8 cellular contexts compared by ENCODE assay signal in genomic region chr10:99659031-99659867, GRCh38. TPM values are rescaled to one million over a fixed set of nuclear protein-coding genes. Genes with fewer than 3 reads are reported as not detected.
DNase-seq lines count a peak whose midpoint lies in the region; ATAC-seq and TF ChIP-seq lines count a peak whose summit lies in the region.

ENTPD7 (plus strand) TSS chr10:99659509; CDS start chr10:99659957, 448 bp downstream.

- H4K91ac ChIP-seq in trophoblast cell (ENCODE audit: low read depth, low read length): peak within 1 kb of the TSS; percentile 53

- intact Hi-C loops in cardiac septum (cut with DNase I): loop anchor here (1.0 kb wide), 1 partner anchor 38 kb away; no protein-coding TSS in a partner anchor

- H3K14ac ChIP-seq in trophoblast cell (ENCODE audit: low read length): peak within 1 kb of the TSS; percentile 82

- DNase-seq in NCI-H1417 treated with DMSO at 0.1 percent for 48 hours (lab: John Stamatoyannopoulos, UW) (peak; percentile 74), SW 1271 (lab: John Stamatoyannopoulos, UW) (peak; percentile 55 to 83), adipocyte (ENCODE audit: low read depth) (peak; percentile 99), cardiac septum (ENCODE audit: low spot score) (peak; percentile 99), trophoblast cell (peak; percentile 98 to 99), type B pancreatic cell (ENCODE audit: extremely low spot score, unreplicated experiment) (peak; percentile 94)

- H4K12ac ChIP-seq in trophoblast cell (ENCODE audit: low read depth, low read length): peak within 1 kb of the TSS; percentile 75

- H3K4me3 ChIP-seq in GM12875 (ENCODE audit: low read depth, low read length): peak within 1 kb of the TSS; percentile 85
- H3K4me3 ChIP-seq in adipocyte (ENCODE audit: low read length): peak within 1 kb of the TSS; percentile 98
- peak within 1 kb of the TSS; percentile 92 for H3K4me3 ChIP-seq in trophoblast cell (ENCODE audit: low read depth, low read length)

- H2BK12ac ChIP-seq in trophoblast cell (ENCODE audit: low read length): no peak within 1 kb of the TSS

- no peak within 1 kb of the TSS for H2AK5ac ChIP-seq in trophoblast cell (ENCODE audit: low read length)

- peaks cover 12% of the 10 kb centered on the region for H3K36me3 Mint-ChIP-seq in type B pancreatic cell

- H3K9ac ChIP-seq in adipocyte (ENCODE audit: low read length) (peak within 1 kb of the TSS; percentile 96), trophoblast cell (ENCODE audit: low read length) (peak within 1 kb of the TSS; percentile 87)

- peaks cover 5% of the 10 kb centered on the region for H3K79me1 ChIP-seq in trophoblast cell (ENCODE audit: low read length)

- peak within 1 kb of the TSS; percentile 87 for H4K8ac ChIP-seq in trophoblast cell (ENCODE audit: low read depth, low read length)

- H3K4me1 Mint-ChIP-seq in type B pancreatic cell (ENCODE audit: unreplicated experiment): peaks cover 21% of the 10 kb centered on the region

- peaks cover 31% of the 10 kb centered on the region for H3K4me1 ChIP-seq in adipocyte (ENCODE audit: control insufficient read depth, insufficient read depth, low read length)
- peaks cover 4 to 5% of the 10 kb centered on the region in 2 experiments for H3K4me1 ChIP-seq in trophoblast cell (ENCODE audit: control insufficient read depth in 1 of 2, insufficient read depth in 2 of 2, low read length in 2 of 2)

- H2BK5ac ChIP-seq in trophoblast cell (ENCODE audit: low read depth, low read length, poor library complexity): peak within 1 kb of the TSS; percentile 18

- H3K79me2 ChIP-seq in trophoblast cell (ENCODE audit: control insufficient read depth, insufficient read depth, low read length, poor library complexity): peaks cover 5% of the 10 kb centered on the region

- no peak for TF ChIP-seq CTCF in GM12875 (IDR thresholded peaks at IDR 0.05; ENCODE audit: borderline replicate concordance, insufficient read depth, low read depth, low read length)
- TF ChIP-seq CTCF in type B pancreatic cell (conservative IDR thresholded peaks at IDR 0.05): peak; percentile 63

- peaks cover 25% of the 10 kb centered on the region for H3K27me3 Mint-ChIP-seq in type B pancreatic cell

- H3K9me3 ChIP-seq in adipocyte (ENCODE audit: control insufficient read depth, low read length): no peaks in the 10 kb centered on the region
- H3K9me3 ChIP-seq in trophoblast cell (ENCODE audit: insufficient read depth, low read depth, low read length): no peaks in the 10 kb centered on the region

- no peaks in the 10 kb centered on the region for H3K27me3 ChIP-seq in adipocyte (replicated peaks; ENCODE audit: control insufficient read depth, insufficient read depth, low read length)
- no peaks in the 10 kb centered on the region for H3K27me3 ChIP-seq in trophoblast cell (ENCODE audit: insufficient read depth, low read length)

- no CpG with 5 or more reads among the region's 71 CpGs for WGBS in trophoblast cell (ENCODE audit: extremely low coverage, insufficient coverage, insufficient read length)

- H2BK120ac ChIP-seq in trophoblast cell (ENCODE audit: insufficient read depth, low read length, poor library complexity): peak within 1 kb of the TSS; percentile 57

- H2AFZ ChIP-seq in trophoblast cell (ENCODE audit: insufficient read depth, low read length, poor library complexity): peak within 1 kb of the TSS; percentile 98

- peak within 1 kb of the TSS; percentile 92 for H3K4me3 Mint-ChIP-seq in type B pancreatic cell

- peak within 1 kb of the TSS; percentile 64 for H3K27ac Mint-ChIP-seq in type B pancreatic cell

- H3K4me2 ChIP-seq in trophoblast cell (ENCODE audit: low read length): peak within 1 kb of the TSS; percentile 87

- H3K4ac ChIP-seq in trophoblast cell (ENCODE audit: low read depth, low read length): peak within 1 kb of the TSS; percentile 30

- no peak within 1 kb of the TSS for H3K23ac ChIP-seq in trophoblast cell (ENCODE audit: low read length)

- peak; percentile 99 for ATAC-seq in HG02763 (IDR thresholded peaks at IDR 0.05; ENCODE audit: unreplicated experiment)

- H3K27ac ChIP-seq in trophoblast cell (ENCODE audit: low read depth, low read length): no peak within 1 kb of the TSS

- H3K9me3 Mint-ChIP-seq in type B pancreatic cell: no peaks in the 10 kb centered on the region

- H3K18ac ChIP-seq in trophoblast cell (ENCODE audit: low read length): peak within 1 kb of the TSS; percentile 62

- peaks cover 16% of the 10 kb centered on the region for H3K36me3 ChIP-seq in adipocyte (ENCODE audit: control insufficient read depth, insufficient read depth, low read length, severe bottlenecking)
- H3K36me3 ChIP-seq in trophoblast cell (ENCODE audit: control insufficient read depth in 1 of 2, insufficient read depth in 2 of 2, low read length in 2 of 2): peaks cover 2 to 3% of the 10 kb centered on the region in 2 experiments

RNA-seq across cellular contexts. Expression of gene ENTPD7, which starts in this region (rescaled TPM):
- 2.5 TPM for total RNA-seq in cardiac septum
- 16.8 and 16.9 TPM in 2 replicates for polyA plus RNA-seq in trophoblast cell (2013)
- 22.9 and 32.8 TPM in 2 replicates for total RNA-seq in type B pancreatic cell (ENCODE audit: low replicate concordance)
